Comparison of ENCODE assay signal across 9 cellular contexts in the genomic region with DNA sequence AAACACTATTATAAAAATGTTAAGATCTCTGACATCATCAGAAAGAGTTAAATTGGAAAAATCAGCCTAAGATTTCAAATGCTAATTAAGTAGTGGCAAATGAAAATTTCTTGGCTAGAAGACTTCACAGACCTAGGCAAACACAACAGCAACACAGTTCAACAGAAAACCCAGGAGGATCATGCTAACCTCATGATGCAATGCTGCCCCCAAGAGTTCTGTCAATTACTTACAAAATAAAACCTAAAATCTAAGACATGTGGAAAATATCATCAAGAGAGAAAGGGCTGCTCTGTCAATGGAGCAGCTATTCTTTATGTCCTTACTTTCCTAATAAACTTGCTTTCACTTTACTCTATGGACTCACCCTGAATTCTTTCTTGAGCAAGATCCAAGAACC. TPM values are rescaled to one million over a fixed set of nuclear protein-coding genes. Genes with fewer than 3 reads are reported as not detected.
DNase-seq lines count a peak whose midpoint lies in the region; ATAC-seq and TF ChIP-seq lines count a peak whose summit lies in the region.
"Had no signal": no experiment of that assay in that cellular context is flagged by ENCODE, and none has a peak within 500 bp of the region (broad histone marks: within the 10 kb centered on the region; RNA-seq: fewer than 3 reads in every experiment).

No MANE protein-coding gene starts in this region.

- H3F3A ChIP-seq in SK-N-SH (replicated peaks; ENCODE audit: insufficient read depth): peaks cover 8% of the 10 kb centered on the region

- ATAC-seq in GM18505 (IDR thresholded peaks at IDR 0.05; ENCODE audit: unreplicated experiment): no peak

- H3K4me1 ChIP-seq in HEK293 (ENCODE audit: control insufficient read depth, insufficient read depth, low read length): no peaks in the 10 kb centered on the region
- 0 out of 4 replicates have a peak, but pooled peaks cover 0 to 7% of the 10 kb centered on the region in 2 experiments for H3K4me1 ChIP-seq in SK-N-SH (ENCODE audit: control insufficient read depth in 1 of 2, insufficient read depth in 2 of 2, low read depth in 1 of 2, low read length in 1 of 2)

- TF ChIP-seq POLR2A in GM18505 (IDR thresholded peaks at IDR 0.05; ENCODE audit: borderline replicate concordance, extremely low read depth, insufficient read depth, insufficient read length): no peak

- CTCF ChIA-PET in HEK293 (lab: Yijun Ruan, JAX): interaction anchor here (0.6 to 2.2 kb wide), 4 partner anchors 134 to 924 kb away, joined by 3 to 11 read pairs (median 4); a partner anchor contains a TSS
- CTCF ChIA-PET in SK-N-SH (lab: Yijun Ruan, JAX): interaction anchor here (0.7 to 2.1 kb wide), 11 partner anchors 22 to 822 kb away, joined by 3 to 5 read pairs (median 4); a partner anchor contains a TSS

- H3K4me3 ChIP-seq in HEK293 (ENCODE audit: low read depth, low read length) (no peak overlapping the region), SK-N-SH (ENCODE audit: low read depth in 2 of 2, low read length in 1 of 2) (no peak overlapping the region), epithelial cell of proximal tubule (ENCODE audit: low read depth, low read length) (no peak overlapping the region)

- intact Hi-C loops in posterior vena cava (cut with DNase I): no loop called here

- no peak overlapping the region for H3K27ac Mint-ChIP-seq in progenitor cell of endocrine pancreas

- peaks cover 2% of the 10 kb centered on the region for H3K4me1 Mint-ChIP-seq in progenitor cell of endocrine pancreas (ENCODE audit: low read depth)

- H3K9me3 ChIP-seq in HEK293 (ENCODE audit: control insufficient read depth, insufficient read depth, low read depth, low read length): no peaks in the 10 kb centered on the region
- H3K9me3 ChIP-seq in SK-N-SH: no peaks in the 10 kb centered on the region

- peaks cover 3 to 39% of the 10 kb centered on the region in 2 experiments; a peak in 2 of 3 replicates for H3K36me3 ChIP-seq in HEK293 (ENCODE audit: control insufficient read depth in 2 of 2, insufficient read depth in 1 of 2, low read length in 2 of 2)
- peaks cover 5 to 8% of the 10 kb centered on the region in 2 experiments for H3K36me3 ChIP-seq in SK-N-SH (replicated peaks in 1 of 2; ENCODE audit: control insufficient read depth in 1 of 2, insufficient read depth in 2 of 2, low read length in 1 of 2)

- TF ChIP-seq CTCF in HEK293 (tag by site-specific recombination; IDR thresholded peaks at IDR 0.05): no peak
- TF ChIP-seq CTCF in SK-N-SH (IDR thresholded peaks at IDR 0.05): peak; percentile 76
- TF ChIP-seq CTCF in epithelial cell of proximal tubule (conservative IDR thresholded peaks at IDR 0.05; ENCODE audit: low read depth, low read length): peak; percentile 43
- peak; percentile 59 for TF ChIP-seq CTCF in progenitor cell of endocrine pancreas (IDR thresholded peaks at IDR 0.05; ENCODE audit: unreplicated experiment)

- H3K9ac ChIP-seq in SK-N-SH: no peak overlapping the region

- H3K27me3 ChIP-seq in SK-N-SH (ENCODE audit: insufficient read depth): no peaks in the 10 kb centered on the region

- DNase-seq in DMS 273 treated with DMSO at 0.1 percent for 48 hours (lab: John Stamatoyannopoulos, UW): peak; percentile 21
- DNase-seq in SK-N-SH: peak; percentile 60
- DNase-seq in epithelial cell of proximal tubule (ENCODE audit: low read depth): peak; percentile 6
- no peak for DNase-seq in progenitor cell of endocrine pancreas (ENCODE audit: low spot score, unreplicated experiment)
- no peak for DNase-seq in ecto neural progenitor cell (ENCODE audit: low spot score)
- DNase-seq in posterior vena cava (ENCODE audit: low spot score): no peak

- peak; percentile 86 for TF ChIP-seq RAD21 in SK-N-SH (IDR thresholded peaks at IDR 0.05; ENCODE audit: low read length)

- H3K27ac ChIP-seq in HEK293 (ENCODE audit: extremely low read depth, low read depth, low read length): no peak overlapping the region
- no peak overlapping the region for H3K27ac ChIP-seq in SK-N-SH (ENCODE audit: low read depth in 2 of 2, low read length in 1 of 2)

- no peak for TF ChIP-seq EP300 in SK-N-SH (IDR thresholded peaks at IDR 0.05; ENCODE audit: borderline replicate concordance in 1 of 2, low read depth in 1 of 2, low read length in 1 of 2)

- H3K4me2 ChIP-seq in SK-N-SH: no peak overlapping the region

- H3K9me2 ChIP-seq in SK-N-SH: no peaks in the 10 kb centered on the region

- no peak overlapping the region for H3K4me3 Mint-ChIP-seq in progenitor cell of endocrine pancreas (ENCODE audit: low read depth)

- H3K9me3 Mint-ChIP-seq in progenitor cell of endocrine pancreas (ENCODE audit: low read depth): no peaks in the 10 kb centered on the region

- no peak overlapping the region for H2AFZ ChIP-seq in SK-N-SH (ENCODE audit: low read depth)

- H3K79me2 ChIP-seq in SK-N-SH (ENCODE audit: insufficient read depth): no peaks in the 10 kb centered on the region

- H3K36me3 Mint-ChIP-seq in progenitor cell of endocrine pancreas (ENCODE audit: insufficient read depth): peaks cover 39% of the 10 kb centered on the region

- H3K27me3 Mint-ChIP-seq in progenitor cell of endocrine pancreas: no peaks in the 10 kb centered on the region

- no peaks in the 10 kb centered on the region for H4K20me1 ChIP-seq in SK-N-SH (ENCODE audit: insufficient read depth)

- POLR2A ChIA-PET in HEK293 (lab: Yijun Ruan, JAX): no interaction called here
- POLR2A ChIA-PET in SK-N-SH (lab: Yijun Ruan, JAX): no interaction called here

TF ChIP-seq in HEK293, 187 proteins besides CTCF, POLR2A, EP300 and RAD21:
- no peak for TF ChIP-seq ZBTB8A (tag by site-specific recombination; IDR thresholded peaks at IDR 0.05)
- 0 out of 2 replicates have a peak, but pooled peaks have one; percentile 43 for TF ChIP-seq PRDM1 (tag by site-specific recombination; IDR thresholded peaks at IDR 0.05)
- no peak for TF ChIP-seq TCF7L2 (IDR thresholded peaks at IDR 0.05; ENCODE audit: borderline replicate concordance, low read depth, low read length)
- TF ChIP-seq, protein P1, sequence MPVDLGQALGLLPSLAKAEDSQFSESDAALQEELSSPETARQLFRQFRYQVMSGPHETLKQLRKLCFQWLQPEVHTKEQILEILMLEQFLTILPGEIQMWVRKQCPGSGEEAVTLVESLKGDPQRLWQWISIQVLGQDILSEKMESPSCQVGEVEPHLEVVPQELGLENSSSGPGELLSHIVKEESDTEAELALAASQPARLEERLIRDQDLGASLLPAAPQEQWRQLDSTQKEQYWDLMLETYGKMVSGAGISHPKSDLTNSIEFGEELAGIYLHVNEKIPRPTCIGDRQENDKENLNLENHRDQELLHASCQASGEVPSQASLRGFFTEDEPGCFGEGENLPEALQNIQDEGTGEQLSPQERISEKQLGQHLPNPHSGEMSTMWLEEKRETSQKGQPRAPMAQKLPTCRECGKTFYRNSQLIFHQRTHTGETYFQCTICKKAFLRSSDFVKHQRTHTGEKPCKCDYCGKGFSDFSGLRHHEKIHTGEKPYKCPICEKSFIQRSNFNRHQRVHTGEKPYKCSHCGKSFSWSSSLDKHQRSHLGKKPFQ (tag by site-specific recombination; IDR thresholded peaks at IDR 0.05): no peak
- no peak for TF ChIP-seq ZNF473 (tag by site-specific recombination; IDR thresholded peaks at IDR 0.05)
- TF ChIP-seq ZNF654 (tag by site-specific recombination; IDR thresholded peaks at IDR 0.05; ENCODE audit: low read depth): peak; percentile 54

TF ChIP-seq in SK-N-SH, 30 proteins besides CTCF, POLR2A, EP300 and RAD21:
- TF ChIP-seq FOXJ3 (CRISPR knock-in tag; IDR thresholded peaks at IDR 0.05) (no peak), SMC3 (IDR thresholded peaks at IDR 0.05; ENCODE audit: low read depth, low read length) (peak; percentile 61), NFIC (IDR thresholded peaks at IDR 0.05; ENCODE audit: borderline replicate concordance) (no peak)
- TF ChIP-seq, protein P2, sequence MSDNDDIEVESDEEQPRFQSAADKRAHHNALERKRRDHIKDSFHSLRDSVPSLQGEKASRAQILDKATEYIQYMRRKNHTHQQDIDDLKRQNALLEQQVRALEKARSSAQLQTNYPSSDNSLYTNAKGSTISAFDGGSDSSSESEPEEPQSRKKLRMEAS (IDR thresholded peaks at IDR 0.05; ENCODE audit: low read depth): 0 out of 2 replicates have a peak, but pooled peaks have one; percentile 17
TF ChIP-seq in SK-N-SH: peak in this region for 2.

RNA-seq across cellular contexts. Expression of a gene that starts 21.0 kb away (rescaled TPM):
- not detected in 2 replicates for polyA plus RNA-seq in SK-N-SH (2012; rRNA removed)
- polyA plus RNA-seq in SK-N-SH (2012; cell fraction: cytosol; rRNA removed): not detected in 2 replicates
- polyA plus RNA-seq in SK-N-SH (2012; cell fraction: nucleus; rRNA removed): not detected in 2 replicates
- total RNA-seq in epithelial cell of proximal tubule (not detected in 2 replicates), progenitor cell of endocrine pancreas (not detected in 2 replicates), posterior vena cava (not detected)
- total RNA-seq: T-helper 1 cell treated with Interleukin-12 subunit alpha and Interleukin-12 subunit beta and Interleukin-4 antibody, amounts not matched to agents 30 ng/mL and 1 ng/mL, for 36 hours had no signal

RNA-seq across cellular contexts. Expression of a gene that starts 41.5 kb away (rescaled TPM):
- polyA plus RNA-seq in SK-N-SH (2012; rRNA removed): 6.1 and 6.9 TPM in 2 replicates
- 6.8 and 7.0 TPM in 2 replicates for polyA plus RNA-seq in SK-N-SH (2012; cell fraction: cytosol; rRNA removed)
- polyA plus RNA-seq in SK-N-SH (2012; cell fraction: nucleus; rRNA removed): 9.2 and 16.5 TPM in 2 replicates
- total RNA-seq in epithelial cell of proximal tubule: 16.4 and 17.9 TPM in 2 replicates
- 110 and 111 TPM in 2 replicates for total RNA-seq in progenitor cell of endocrine pancreas
- 10 to 100 TPM in 1 of 2 donors, 1 to 10 TPM in 1; 8.5 to 10.9 TPM for total RNA-seq in posterior vena cava

RNA-seq across cellular contexts. Expression of a gene that starts 48.4 kb away (rescaled TPM):
- 11.9 and 12.9 TPM in 2 replicates for polyA plus RNA-seq in SK-N-SH (2012; rRNA removed)
- 17.7 and 21.6 TPM in 2 replicates for polyA plus RNA-seq in SK-N-SH (2012; cell fraction: cytosol; rRNA removed)
- polyA plus RNA-seq in SK-N-SH (2012; cell fraction: nucleus; rRNA removed): 6.9 and 9.8 TPM in 2 replicates
- total RNA-seq in epithelial cell of proximal tubule: 24.0 and 25.5 TPM in 2 replicates
- total RNA-seq in progenitor cell of endocrine pancreas: 59.0 and 61.3 TPM in 2 replicates
- 10 to 100 TPM; 30.9 to 31.3 TPM for total RNA-seq in posterior vena cava

Comparison
In these comparisons a context has a peak if more than half of its experiments do, and no peak if none do; other contexts are left out.
1. DNase-seq: peak in DMS 273 treated with DMSO at 0.1 percent for 48 hours (single experiment), SK-N-SH (single experiment) and epithelial cell of proximal tubule (single experiment); none in progenitor cell of endocrine pancreas (single experiment), ecto neural progenitor cell (single experiment) and posterior vena cava (single experiment).